14 cellular contexts compared by ENCODE assay signal in the genomic region with DNA sequence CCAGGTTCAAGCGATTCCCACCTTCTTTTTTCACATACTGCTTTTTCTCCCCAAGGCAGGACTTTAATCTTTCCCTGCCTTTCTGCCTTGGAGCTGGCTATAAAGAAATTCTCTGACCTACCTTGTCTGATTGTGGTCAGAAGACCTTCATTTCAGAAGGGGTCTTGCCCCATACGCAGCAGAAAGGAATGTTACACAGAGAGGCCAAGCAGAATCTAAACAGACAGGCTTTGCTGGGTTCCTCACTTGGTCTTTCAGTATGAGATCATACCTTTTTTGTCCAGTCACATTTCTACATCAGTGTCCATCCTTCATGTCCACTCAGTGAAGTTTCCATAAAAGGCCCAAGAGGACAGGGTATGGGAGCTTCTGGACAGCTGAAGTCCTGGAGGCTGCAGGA.
DNase-seq lines count a peak whose midpoint lies in the region; TF ChIP-seq lines count a peak whose summit lies in the region.
"Had no signal": no experiment of that assay in that cellular context is flagged by ENCODE, and none has a peak within 500 bp of the region (broad histone marks: within the 10 kb centered on the region; RNA-seq: fewer than 3 reads in every experiment).

No MANE protein-coding gene starts in this region.

- H3K27ac ChIP-seq in PC-9 = peak overlapping the region; percentile 54
- no peak overlapping the region for H3K27ac ChIP-seq in mesenchymal stem cell (ENCODE audit: low read length, poor library complexity, severe bottlenecking)
- no peak overlapping the region for H3K27ac ChIP-seq in neuronal stem cell (replicated peaks; ENCODE audit: low read length)

- no peak overlapping the region for H2BK5ac ChIP-seq in mesenchymal stem cell (ENCODE audit: low read depth, low read length, poor library complexity, severe bottlenecking)
- H2BK5ac ChIP-seq in neuronal stem cell (ENCODE audit: low read length) = no peak overlapping the region

- H2BK120ac ChIP-seq in mesenchymal stem cell (ENCODE audit: low read depth, low read length) (no peak overlapping the region), neuronal stem cell (ENCODE audit: low read depth, low read length) (no peak overlapping the region)

- H3K79me1 ChIP-seq in mesenchymal stem cell (replicated peaks; ENCODE audit: low read length, poor library complexity, severe bottlenecking) = no peaks in the 10 kb centered on the region
- no peaks in the 10 kb centered on the region for H3K79me1 ChIP-seq in neuronal stem cell (ENCODE audit: low read depth, low read length)

- H3K27me3 ChIP-seq in PC-9 (ENCODE audit: insufficient read depth, low read depth) (no peaks in the 10 kb centered on the region), mesenchymal stem cell (ENCODE audit: control insufficient read depth in 1 of 2, insufficient read depth in 1 of 2, low read length in 2 of 2) (no peaks in the 10 kb centered on the region), neuronal stem cell (ENCODE audit: control insufficient read depth in 3 of 3, insufficient read depth in 3 of 3, low read depth in 1 of 3, low read length in 3 of 3) (no peaks in the 10 kb centered on the region)
- H3K27me3 ChIP-seq: BE2C had no signal

- no peak overlapping the region for H2AFZ ChIP-seq in PC-9
- no peak overlapping the region for H2AFZ ChIP-seq in mesenchymal stem cell (ENCODE audit: low read depth, low read length)
- H2AFZ ChIP-seq in neuronal stem cell (ENCODE audit: low read length) = no peak overlapping the region

- H3K36me3 ChIP-seq in PC-9 (ENCODE audit: low read depth) = no peaks in the 10 kb centered on the region
- H3K36me3 ChIP-seq in mesenchymal stem cell (ENCODE audit: control insufficient read depth in 1 of 2, insufficient read depth in 2 of 2, low read depth in 1 of 2, low read length in 2 of 2) = no peaks in the 10 kb centered on the region
- no peaks in the 10 kb centered on the region for H3K36me3 ChIP-seq in neuronal stem cell (replicated peaks in 1 of 2; ENCODE audit: control insufficient read depth in 2 of 2, insufficient read depth in 2 of 2, low read length in 2 of 2)
- H3K36me3 ChIP-seq: BE2C had no signal

- no TSS peak for BruUV-seq in PC-9 (replicated peaks; lab: Mats Ljungman, UMichigan)

- CTCF ChIA-PET in PC-9 (lab: Charles Lee) = no interaction called here

- DNase-seq in PC-9 (peak; percentile 39 to 86), choroid plexus epithelial cell (ENCODE audit: low read depth) (peak; percentile 25), mesenchymal stem cell (peak; percentile 28), cerebellum (ENCODE audit: low spot score) (no peak), NCI-H82 treated with DMSO at 0.1 percent for 48 hours (lab: John Stamatoyannopoulos, UW; ENCODE audit: unreplicated experiment) (no peak), neuronal stem cell (ENCODE audit: low spot score) (no peak), AG20443 (ENCODE audit: low spot score) (no peak)
- DNase-seq: BE2C; C1 segment of cervical spinal cord; Caco-2; CD4-positive, CD25-positive, alpha-beta regulatory T cell; CD8-positive, alpha-beta memory T cell; GOT3; H7 had no signal

- 86% methylated on average over 2 of the region's 2 CpGs for WGBS in mesenchymal stem cell
- no CpG with 5 or more reads among the region's 2 CpGs for WGBS in neuronal stem cell (ENCODE audit: extremely low coverage in 2 of 2, insufficient read length in 2 of 2, insufficient replicate concordance in 1 of 2), 2 donors

- no peak overlapping the region for H3K4me3 ChIP-seq in PC-9
- H3K4me3 ChIP-seq in choroid plexus epithelial cell (ENCODE audit: low read depth, low read length) = no peak overlapping the region
- no peak overlapping the region for H3K4me3 ChIP-seq in mesenchymal stem cell (ENCODE audit: insufficient read depth in 1 of 2, low read depth in 1 of 2, low read length in 2 of 2)
- H3K4me3 ChIP-seq in neuronal stem cell (ENCODE audit: low read length in 2 of 2) = no peak overlapping the region

- H2BK15ac ChIP-seq in mesenchymal stem cell (ENCODE audit: low read depth, poor library complexity, severe bottlenecking) (no peak overlapping the region), neuronal stem cell (ENCODE audit: low read length) (no peak overlapping the region)

- TF ChIP-seq CTCF in PC-9 (conservative IDR thresholded peaks at IDR 0.05) (no peak), choroid plexus epithelial cell (conservative IDR thresholded peaks at IDR 0.05; ENCODE audit: low read depth, low read length) (no peak)

- no peaks in the 10 kb centered on the region for H3K9me2 ChIP-seq in PC-9 (ENCODE audit: insufficient read depth)

- H3K14ac ChIP-seq in mesenchymal stem cell (ENCODE audit: low read length in 2 of 2) (no peak overlapping the region), neuronal stem cell (ENCODE audit: low read length) (no peak overlapping the region)

- H3K4ac ChIP-seq in mesenchymal stem cell (ENCODE audit: low read depth in 1 of 2, low read length in 2 of 2) = no peak overlapping the region
- H3K4ac ChIP-seq in neuronal stem cell (ENCODE audit: low read length) = no peak overlapping the region

- intact Hi-C loops in PC-9 (cut with micrococcal nuclease; ENCODE audit: unreplicated experiment) = loop anchor here (10.0 kb wide), 1 partner anchor 128 kb away; no protein-coding TSS in a partner anchor

- no peaks in the 10 kb centered on the region for H3K79me2 ChIP-seq in PC-9 (ENCODE audit: low read depth)

- H3K9me3 ChIP-seq in PC-9 (ENCODE audit: insufficient read depth, low read depth) (no peaks in the 10 kb centered on the region), mesenchymal stem cell (ENCODE audit: control insufficient read depth, low read length) (no peaks in the 10 kb centered on the region), neuronal stem cell (replicated peaks in 1 of 2; ENCODE audit: control insufficient read depth in 2 of 2, insufficient read depth in 1 of 2, low read depth in 1 of 2, low read length in 2 of 2) (no peaks in the 10 kb centered on the region)
- H3K9me3 ChIP-seq: BE2C, Caco-2 had no signal

- H3K23ac ChIP-seq in mesenchymal stem cell (ENCODE audit: low read length in 2 of 2) = no peak overlapping the region
- no peak overlapping the region for H3K23ac ChIP-seq in neuronal stem cell (ENCODE audit: low read depth, low read length, poor library complexity)

- POLR2A ChIA-PET in PC-9 (lab: Charles Lee; ENCODE audit: unreplicated experiment) = no interaction called here

- no peaks in the 10 kb centered on the region for H4K20me1 ChIP-seq in PC-9 (ENCODE audit: insufficient read depth)

- H3K4me1 ChIP-seq in PC-9 (replicated peaks; ENCODE audit: insufficient read depth) (peaks cover 26% of the 10 kb centered on the region), mesenchymal stem cell (ENCODE audit: control insufficient read depth, insufficient read depth, low read depth, low read length) (no peaks in the 10 kb centered on the region), neuronal stem cell (ENCODE audit: control insufficient read depth in 2 of 2, insufficient read depth in 1 of 2, low read depth in 1 of 2, low read length in 2 of 2) (no peaks in the 10 kb centered on the region)
- H3K4me1 ChIP-seq: BE2C, Caco-2 had no signal

- H2AK5ac ChIP-seq in mesenchymal stem cell (ENCODE audit: low read length, severe bottlenecking) (no peak overlapping the region), neuronal stem cell (ENCODE audit: low read depth, low read length) (no peak overlapping the region)

- H3K9ac ChIP-seq in mesenchymal stem cell (ENCODE audit: low read length) = no peak overlapping the region
- H3K9ac ChIP-seq in neuronal stem cell (ENCODE audit: low read depth, low read length, poor library complexity) = no peak overlapping the region

- H3K4me2 ChIP-seq in PC-9 (peak overlapping the region; percentile 41), mesenchymal stem cell (ENCODE audit: low read length, poor library complexity, severe bottlenecking) (no peak overlapping the region), neuronal stem cell (ENCODE audit: insufficient read depth, low read length, poor library complexity, severe bottlenecking) (no peak overlapping the region)

- peaks cover 10% of the 10 kb centered on the region; the same call in 1 of the 2 replicates for H3F3A ChIP-seq in PC-9 (ENCODE audit: insufficient read depth, low read depth)

- H4K8ac ChIP-seq in mesenchymal stem cell (ENCODE audit: low read length) (no peak overlapping the region), neuronal stem cell (ENCODE audit: low read depth, low read length) (no peak overlapping the region)

- H2BK12ac ChIP-seq in mesenchymal stem cell (ENCODE audit: low read length in 2 of 2) = no peak overlapping the region
- H2BK12ac ChIP-seq in neuronal stem cell (ENCODE audit: low read length) = no peak overlapping the region

- H4K91ac ChIP-seq in mesenchymal stem cell (ENCODE audit: low read length) (no peak overlapping the region), neuronal stem cell (ENCODE audit: low read depth, low read length, poor library complexity) (no peak overlapping the region)

- H3K18ac ChIP-seq in mesenchymal stem cell (ENCODE audit: low read depth in 1 of 2, low read length in 2 of 2) (no peak overlapping the region), neuronal stem cell (ENCODE audit: low read length) (no peak overlapping the region)

Comparison
In these comparisons a context has a peak if more than half of its experiments do, and no peak if none do; other contexts are left out.
1. DNase-seq: peak in PC-9 (2 of 2), choroid plexus epithelial cell (single experiment) and mesenchymal stem cell (single experiment); none in cerebellum (single experiment), NCI-H82 treated with DMSO at 0.1 percent for 48 hours (single experiment), neuronal stem cell (single experiment) and AG20443 (single experiment).